20 cellular contexts compared by ENCODE assay signal in the genomic region with DNA sequence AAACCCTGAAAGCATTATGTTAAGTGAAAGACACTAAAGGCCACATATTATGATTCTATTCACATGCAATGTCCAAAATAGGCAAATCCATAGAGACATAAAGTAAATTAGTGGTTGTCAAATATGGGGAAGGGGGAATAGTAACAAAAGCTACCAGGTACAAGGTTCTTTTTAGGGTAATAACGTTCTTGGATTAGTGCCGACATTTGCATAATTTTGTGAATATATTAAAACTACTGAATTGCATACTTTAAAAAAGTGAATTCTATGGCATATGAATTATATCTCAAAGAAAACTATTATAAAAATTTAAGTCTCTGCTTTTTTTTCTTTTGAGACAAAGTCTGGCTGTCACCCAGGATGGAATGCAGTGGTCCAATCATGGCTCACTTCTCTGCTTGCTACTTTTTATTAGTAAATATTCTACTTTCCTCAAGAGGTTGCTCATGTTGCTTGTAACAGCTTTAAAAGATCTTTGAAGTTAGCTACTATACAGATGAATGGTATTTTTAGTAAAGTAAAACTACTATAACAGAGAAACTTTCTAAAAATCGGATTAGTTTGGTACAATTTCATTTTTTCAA. TPM values are rescaled to one million over a fixed set of nuclear protein-coding genes. Genes with fewer than 3 reads are reported as not detected.
A peak's percentile ranks its signal among the peaks of the same experiment; 100 is the strongest.
DNase-seq lines count a peak whose midpoint lies in the region; ATAC-seq, FAIRE-seq and TF ChIP-seq lines count a peak whose summit lies in the region.
"Had no signal": no experiment of that assay in that cellular context is flagged by ENCODE, and none has a peak within 500 bp of the region (broad histone marks: within the 10 kb centered on the region; RNA-seq: fewer than 3 reads in every experiment).

No MANE protein-coding gene starts in this region.

- H4K20me1 ChIP-seq in Loucy (ENCODE audit: insufficient read depth, low read length, poor library complexity, severe bottlenecking) (peaks cover 54% of the 10 kb centered on the region), endothelial cell of umbilical vein (replicated peaks; ENCODE audit: control insufficient read depth, extremely low read depth, insufficient read depth, low read length) (peaks cover 5% of the 10 kb centered on the region)

- no peak for ATAC-seq in naive B cell (ENCODE audit: low read depth in 2 of 2)
- no peak for ATAC-seq in HG03139 (IDR thresholded peaks at IDR 0.05; ENCODE audit: unreplicated experiment)
- ATAC-seq: activated CD8-positive, alpha-beta T cell treated with anti-CD3 and anti-CD28 coated beads, Interleukin-2, amount 10 ng/mL, durations not matched to agents 7 days and 5 days; CD8-positive, alpha-beta T cell; left cardiac atrium; WTC11 had no signal

- H2AFZ ChIP-seq in ACC112 (ENCODE audit: low read length, unreplicated experiment) (no peak overlapping the region), Loucy (ENCODE audit: low read length) (no peak overlapping the region), endothelial cell of umbilical vein (ENCODE audit: low read depth, low read length) (no peak overlapping the region)

- H3F3A ChIP-seq in Loucy (ENCODE audit: low read depth), result 0 out of 2 replicates have a peak, but pooled peaks cover 5% of the 10 kb centered on the region

- FAIRE-seq in endothelial cell of umbilical vein (lab: Jason Lieb, UNC), result no peak
- no peak for FAIRE-seq in HTR-8/SVneo (lab: Jason Lieb, UNC)

- H3K4me2 ChIP-seq in Loucy (ENCODE audit: low read depth, low read length, poor library complexity, severe bottlenecking), result peak overlapping the region; percentile 87
- peak overlapping the region; percentile 75 for H3K4me2 ChIP-seq in endothelial cell of umbilical vein (ENCODE audit: insufficient read depth, low read length)

- H3K27me3 ChIP-seq in ACC112 (ENCODE audit: insufficient read depth, low read length) (no peaks in the 10 kb centered on the region), Loucy (ENCODE audit: insufficient read depth, low read length, poor library complexity, severe bottlenecking) (no peaks in the 10 kb centered on the region), endothelial cell of umbilical vein (ENCODE audit: control insufficient read depth in 2 of 2, insufficient read depth in 2 of 2, low read length in 2 of 2) (no peaks in the 10 kb centered on the region)

- BruUV-seq in endothelial cell of umbilical vein (replicated peaks; lab: Mats Ljungman, UMichigan), result no TSS peak

- H3K27me3 Mint-ChIP-seq in naive B cell, result no peaks in the 10 kb centered on the region

- no peaks in the 10 kb centered on the region for H3K9me2 ChIP-seq in Loucy (replicated peaks; ENCODE audit: low read depth, low read length)

- H3K36me3 Mint-ChIP-seq in naive B cell, result no peaks in the 10 kb centered on the region
- H3K36me3 Mint-ChIP-seq: WTC11 had no signal

- H3K79me2 ChIP-seq in ACC112 (ENCODE audit: control insufficient read depth, insufficient read depth, low read length, unreplicated experiment), result peaks cover 67% of the 10 kb centered on the region
- peaks cover 69% of the 10 kb centered on the region for H3K79me2 ChIP-seq in Loucy (ENCODE audit: insufficient read depth, low read length)
- peaks cover 64% of the 10 kb centered on the region for H3K79me2 ChIP-seq in endothelial cell of umbilical vein (ENCODE audit: control insufficient read depth, insufficient read depth, low read length)

- TF ChIP-seq POLR2A in endothelial cell of umbilical vein (IDR thresholded peaks at IDR 0.05; ENCODE audit: low read depth, low read length), result no peak

- DNase-seq in endothelial cell of umbilical vein (ENCODE audit: low read depth, low spot score) (no peak), naive B cell (no peak), NCI-H1417 (lab: John Stamatoyannopoulos, UW) (no peak), NCI-H510A (lab: John Stamatoyannopoulos, UW) (no peak), HTR-8/SVneo (ENCODE audit: insufficient read length, low spot score) (no peak)
- DNase-seq: activated CD8-positive, alpha-beta T cell treated with anti-CD3 and anti-CD28 coated beads, Interleukin-2, amount 10 ng/mL, durations not matched to agents 7 days and 5 days; CD8-positive, alpha-beta T cell; KG1; left cardiac atrium; NCI-H1105 treated with DMSO at 0.1 percent for 48 hours; NCI-H2227 treated with DMSO at 0.1 percent for 48 hours; stimulated activated CD4-positive, alpha-beta T cell treated with anti-CD3 and anti-CD28 coated beads, Interleukin-12 subunit alpha, Interleukin-12 subunit beta, amount 100 ng/mL, for 4 hours; stimulated activated naive CD4-positive, alpha-beta T cell had no signal

- TF ChIP-seq CTCF in Loucy (conservative IDR thresholded peaks at IDR 0.05; ENCODE audit: low read length) (0 out of 2 replicates have a peak, but pooled peaks have one; percentile 8), endothelial cell of umbilical vein (IDR thresholded peaks at IDR 0.05; ENCODE audit: extremely low read depth in 1 of 2, insufficient read depth in 1 of 2, low read depth in 1 of 2, low read length in 2 of 2) (no peak)

- peak overlapping the region; percentile 98 for H3K4me3 ChIP-seq in ACC112 (ENCODE audit: low read depth, low read length)
- H3K4me3 ChIP-seq in Loucy (ENCODE audit: low read length, poor library complexity, severe bottlenecking), result peak overlapping the region; percentile 94
- H3K4me3 ChIP-seq in endothelial cell of umbilical vein (replicated peaks in 1 of 3; ENCODE audit: insufficient read depth in 1 of 3, low read depth in 1 of 3, low read length in 3 of 3), result no peak overlapping the region
- H3K4me3 ChIP-seq: prostate gland had no signal

- H3K4me1 ChIP-seq in ACC112 (ENCODE audit: control insufficient read depth, insufficient read depth, low read length, unreplicated experiment) (peaks cover 26% of the 10 kb centered on the region), Loucy (ENCODE audit: insufficient read depth, low read length, poor library complexity, severe bottlenecking) (peaks cover 62% of the 10 kb centered on the region), endothelial cell of umbilical vein (ENCODE audit: control insufficient read depth, extremely low read depth, insufficient read depth, low read length) (peaks cover 18% of the 10 kb centered on the region)
- H3K4me1 ChIP-seq: prostate gland had no signal

- H3K27ac ChIP-seq in ACC112 (ENCODE audit: low read depth, low read length), result peak overlapping the region; percentile 86
- H3K27ac ChIP-seq in endothelial cell of umbilical vein (ENCODE audit: insufficient read depth, low read depth, low read length), result peak overlapping the region; percentile 31
- H3K27ac ChIP-seq: HL-60, prostate gland had no signal

- H3K27ac Mint-ChIP-seq in naive B cell, result peak overlapping the region in 1 of 6 donors; percentile 53
- H3K27ac Mint-ChIP-seq: activated CD8-positive, alpha-beta T cell treated with anti-CD3 and anti-CD28 coated beads, Interleukin-2, amount 10 ng/mL, durations not matched to agents 7 days and 5 days; CD8-positive, alpha-beta T cell; WTC11 had no signal

- peak overlapping the region; percentile 81 for H3K9ac ChIP-seq in Loucy (ENCODE audit: low read depth, low read length, poor library complexity, severe bottlenecking)
- H3K9ac ChIP-seq in endothelial cell of umbilical vein (replicated peaks; ENCODE audit: extremely low read depth, insufficient read depth, low read length), result peak overlapping the region; percentile 64

- no peaks in the 10 kb centered on the region for H3K9me1 ChIP-seq in endothelial cell of umbilical vein (replicated peaks; ENCODE audit: control insufficient read depth, extremely low read depth, insufficient read depth, low read length)

- H3K4me3 Mint-ChIP-seq in naive B cell, result peak overlapping the region in 5 of 8 donors; percentile 15 to 98 (median 93)
- H3K4me3 Mint-ChIP-seq: CD8-positive, alpha-beta T cell had no signal

- H3K9me3 Mint-ChIP-seq in naive B cell, result no peaks in the 10 kb centered on the region
- H3K9me3 Mint-ChIP-seq: central memory CD8-positive, alpha-beta T cell; WTC11 had no signal

- H3K4me1 Mint-ChIP-seq in naive B cell, result peaks cover 52 to 73% (median 71%) of the 10 kb centered on the region in 3 donors
- H3K4me1 Mint-ChIP-seq: central memory CD8-positive, alpha-beta T cell had no signal

- CTCF ChIA-PET in endothelial cell of umbilical vein (lab: Charles Lee), result interaction anchor here (0.9 to 1.8 kb wide), 2 partner anchors 8 to 43 kb away, joined by 3 to 5 read pairs; no protein-coding TSS in a partner anchor

- H3K9me3 ChIP-seq in Loucy (ENCODE audit: insufficient read depth, low read depth, low read length) (peaks cover 4% of the 10 kb centered on the region; the same call in 1 of the 2 replicates), endothelial cell of umbilical vein (replicated peaks; ENCODE audit: control insufficient read depth, insufficient read depth, low read length) (no peaks in the 10 kb centered on the region)
- H3K9me3 ChIP-seq: prostate gland had no signal

- intact Hi-C loops in endothelial cell of umbilical vein (cut with micrococcal nuclease), result loop anchor here (2.0 to 5.0 kb wide), 2 partner anchors 21 to 780 kb away; a partner anchor contains a TSS

- dilution Hi-C loops in endothelial cell of umbilical vein (cut with MboI; ENCODE audit: extremely low pct_ligation_motif_present, low sequenced_read_pairs), result no loop called here

- peaks cover 4% of the 10 kb centered on the region; the same call in 1 of the 2 replicates for H3K36me3 ChIP-seq in ACC112 (ENCODE audit: insufficient read depth, low read length)
- H3K36me3 ChIP-seq in Loucy (ENCODE audit: insufficient read depth, low read length), result no peaks in the 10 kb centered on the region; the same call in 1 of the 2 replicates
- H3K36me3 ChIP-seq in endothelial cell of umbilical vein (ENCODE audit: control insufficient read depth in 2 of 2, extremely low read depth in 1 of 2, insufficient read depth in 2 of 2, low read length in 2 of 2), result no peaks in the 10 kb centered on the region
- H3K36me3 ChIP-seq: prostate gland had no signal

- POLR2A ChIA-PET in endothelial cell of umbilical vein (lab: Charles Lee), result no interaction called here

TF ChIP-seq in endothelial cell of umbilical vein, 7 proteins besides CTCF, POLR2A, EP300 and RAD21:
- TF ChIP-seq EZH2 (IDR thresholded peaks at IDR 0.05; ENCODE audit: borderline replicate concordance, low read depth, low read length, severe bottlenecking) (no peak), FOS (IDR thresholded peaks at IDR 0.05; ENCODE audit: borderline replicate concordance, insufficient read depth, low read length) (no peak), POLR2AphosphoS5 (IDR thresholded peaks at IDR 0.05; ENCODE audit: insufficient read depth, low read depth, low read length) (no peak)

RNA-seq across cellular contexts. Expression of a gene that starts 2.5 kb away (rescaled TPM):
- 72.4 and 79.9 TPM in 2 replicates for total RNA-seq in endothelial cell of umbilical vein
- 7.9 and 9.8 TPM in 2 replicates for polyA plus RNA-seq in endothelial cell of umbilical vein
- 19.7 and 22.6 TPM in 2 replicates for polyA plus RNA-seq in endothelial cell of umbilical vein (2011; cell fraction: cytosol; rRNA removed)
- 34.9 and 37.8 TPM in 2 replicates for polyA plus RNA-seq in endothelial cell of umbilical vein (2011; cell fraction: nucleus; rRNA removed)
- 58.4 and 92.7 TPM in 2 replicates for polyA plus RNA-seq in endothelial cell of umbilical vein (2012)
- polyA minus RNA-seq in endothelial cell of umbilical vein, result 43.9 and 51.8 TPM in 2 replicates
- polyA minus RNA-seq in endothelial cell of umbilical vein (2011; cell fraction: cytosol; rRNA and poly(A)+ RNA removed), result 5.8 TPM
- 60.9 and 82.0 TPM in 2 replicates for polyA minus RNA-seq in endothelial cell of umbilical vein (2011; cell fraction: nucleus; rRNA and poly(A)+ RNA removed)
- polyA plus RNA-seq in naive B cell (ENCODE audit: low read depth in 6 of 6), result 10 to 100 TPM; 25.4 to 88.7 (median 66.2) TPM

Comparison
In these comparisons a context has a peak if more than half of its experiments do, and no peak if none do; other contexts are left out.
1. H3K4me3 ChIP-seq: peak in ACC112 (single experiment) and Loucy (single experiment); none in endothelial cell of umbilical vein (0 of 3).